In the genomic region with DNA sequence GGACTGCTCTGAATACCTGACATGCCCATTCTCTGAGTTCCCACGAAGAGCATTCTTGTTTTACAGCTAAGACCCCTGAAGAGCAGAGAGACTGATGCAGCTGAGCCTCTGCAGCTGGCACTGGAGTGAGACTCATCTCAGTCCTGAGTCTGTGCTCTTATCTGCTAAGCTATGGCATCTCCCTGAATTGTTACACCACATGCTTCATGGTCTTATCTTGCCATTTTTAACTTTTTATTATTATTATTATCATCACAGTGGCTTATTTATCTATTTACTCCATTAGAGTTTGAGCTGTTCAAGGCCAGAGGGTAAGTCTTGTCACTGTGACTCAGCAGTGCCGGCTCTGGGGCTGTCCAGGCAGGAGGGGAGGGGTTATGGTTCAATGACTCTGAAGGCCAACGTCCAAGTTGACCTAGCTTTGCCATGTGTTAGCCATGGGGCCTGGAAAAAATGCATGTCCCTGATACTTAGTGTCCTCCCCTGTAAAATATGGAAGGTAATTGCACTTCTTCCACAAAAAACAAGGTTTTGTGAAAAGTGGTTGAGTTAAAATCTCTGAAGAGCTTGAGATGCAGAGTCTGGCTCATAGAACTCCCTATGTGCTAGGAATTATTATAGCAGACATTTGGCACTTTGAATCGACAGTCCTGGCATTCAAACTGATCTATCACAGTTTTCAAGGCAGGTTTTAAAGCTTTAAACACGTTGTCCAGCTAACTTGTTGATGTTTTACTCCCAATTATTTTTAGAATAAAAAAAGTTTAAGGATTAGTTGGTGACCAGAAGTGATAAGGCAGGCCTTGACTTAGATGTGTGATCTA, we compare ENCODE assay signal across 13 cellular contexts.
A peak's percentile ranks its signal among the peaks of the same experiment; 100 is the strongest.
DNase-seq lines count a peak whose midpoint lies in the region; TF ChIP-seq lines count a peak whose summit lies in the region.
"Had no signal": no experiment of that assay in that cellular context is flagged by ENCODE, and none has a peak within 500 bp of the region (broad histone marks: within the 10 kb centered on the region; RNA-seq: fewer than 3 reads in every experiment).

No MANE protein-coding gene starts in this region.

- H4K91ac ChIP-seq in neuronal stem cell (ENCODE audit: low read depth, low read length, poor library complexity) = no peak overlapping the region

- peaks cover 6% of the 10 kb centered on the region; the same call in 1 of the 2 replicates for H3K9me3 ChIP-seq in PC-9 (ENCODE audit: insufficient read depth, low read depth)
- no peaks in the 10 kb centered on the region for H3K9me3 ChIP-seq in neuronal stem cell (replicated peaks in 1 of 2; ENCODE audit: control insufficient read depth in 2 of 2, insufficient read depth in 1 of 2, low read depth in 1 of 2, low read length in 2 of 2)
- H3K9me3 ChIP-seq: BLaER1 had no signal

- WGBS in neuronal stem cell (ENCODE audit: extremely low coverage in 2 of 2, insufficient read length in 2 of 2, insufficient replicate concordance in 1 of 2), 2 donors = no CpG with 5 or more reads among the region's 5 CpGs
- WGBS in lower leg skin, 2 donors = 45 to 47% methylated on average over 5 of the region's 5 CpGs

- no peak overlapping the region for H2BK120ac ChIP-seq in neuronal stem cell (ENCODE audit: low read depth, low read length)

- no peak overlapping the region for H3K4me3 ChIP-seq in PC-9
- no peak overlapping the region for H3K4me3 ChIP-seq in neuronal stem cell (ENCODE audit: low read length in 2 of 2)
- H3K4me3 ChIP-seq in lower leg skin (ENCODE audit: low read depth, poor library complexity, severe bottlenecking) = no peak overlapping the region
- H3K4me3 ChIP-seq: BLaER1 had no signal

- no peaks in the 10 kb centered on the region for H3F3A ChIP-seq in PC-9 (ENCODE audit: insufficient read depth, low read depth)

- CTCF ChIA-PET in PC-9 (lab: Charles Lee) = interaction anchor here (0.5 to 2.0 kb wide), 8 partner anchors 13 to 476 kb away, joined by 3 to 15 read pairs (median 5); no protein-coding TSS in a partner anchor

- H4K20me1 ChIP-seq in PC-9 (ENCODE audit: insufficient read depth) = no peaks in the 10 kb centered on the region
- H4K20me1 ChIP-seq: BLaER1 had no signal

- no peak overlapping the region for H4K8ac ChIP-seq in neuronal stem cell (ENCODE audit: low read depth, low read length)

- intact Hi-C loops in PC-9 (cut with micrococcal nuclease; ENCODE audit: unreplicated experiment) = loop anchor here (5.0 kb wide), 1 partner anchor 344 kb away; no protein-coding TSS in a partner anchor
- intact Hi-C loops in lower leg skin (cut with DNase I; ENCODE audit: low total_unique reads) = loop anchor here (5.0 kb wide), 1 partner anchor 164 kb away; no protein-coding TSS in a partner anchor

- H3K4me2 ChIP-seq in PC-9 (peak overlapping the region; percentile 36), neuronal stem cell (ENCODE audit: insufficient read depth, low read length, poor library complexity, severe bottlenecking) (no peak overlapping the region)
- H3K4me2 ChIP-seq: BLaER1 had no signal

- H2AK5ac ChIP-seq in neuronal stem cell (ENCODE audit: low read depth, low read length) = no peak overlapping the region

- H3K27ac ChIP-seq in PC-9 (peak overlapping the region; percentile 80), neuronal stem cell (replicated peaks; ENCODE audit: low read length) (no peak overlapping the region)
- H3K27ac ChIP-seq: BLaER1 had no signal

- no TSS peak for BruUV-seq in PC-9 (replicated peaks; lab: Mats Ljungman, UMichigan)

- H2BK5ac ChIP-seq in neuronal stem cell (ENCODE audit: low read length) = no peak overlapping the region

- no peak overlapping the region for H2BK12ac ChIP-seq in neuronal stem cell (ENCODE audit: low read length)

- DNase-seq in AG20443 (ENCODE audit: low spot score) = peak; percentile 67
- DNase-seq in PC-9 = peak; percentile 53 to 59
- peak; percentile 3 for DNase-seq in fibroblast of the conjunctiva (ENCODE audit: low read depth)
- DNase-seq in neuronal stem cell (ENCODE audit: low spot score) = no peak
- DNase-seq in DMS79 (lab: John Stamatoyannopoulos, UW) = no peak
- DNase-seq in lower leg skin (ENCODE audit: low spot score in 2 of 2) = no peak
- no peak for DNase-seq in central memory CD4-positive, alpha-beta T cell
- no peak for DNase-seq in stimulated activated naive CD4-positive, alpha-beta T cell (lab: John Stamatoyannopoulos, UW)
- DNase-seq: activated CD8-positive, alpha-beta memory T cell treated with anti-CD3 and anti-CD28 coated beads, Interleukin-2, amount 50 U/mL, for 4 hours; NCI-H2107; stimulated activated naive B cell treated with anti-CD40 and anti-IgM and Interleukin-4, amounts not matched to agents 10 μg/mL and 1 μg/mL and 100 μg/mL, for 72 hours; SW 1271 had no signal

- H3K27me3 ChIP-seq in PC-9 (ENCODE audit: insufficient read depth, low read depth) (no peaks in the 10 kb centered on the region), neuronal stem cell (ENCODE audit: control insufficient read depth in 3 of 3, insufficient read depth in 3 of 3, low read depth in 1 of 3, low read length in 3 of 3) (no peaks in the 10 kb centered on the region)
- H3K27me3 ChIP-seq: BLaER1 had no signal

- no peak overlapping the region for H3K4ac ChIP-seq in neuronal stem cell (ENCODE audit: low read length)

- POLR2A ChIA-PET in PC-9 (lab: Charles Lee; ENCODE audit: unreplicated experiment) = interaction anchor here (0.5 to 0.6 kb wide), 3 partner anchors 15 to 844 kb away, joined by 4 to 12 read pairs (median 10); no protein-coding TSS in a partner anchor

- no peaks in the 10 kb centered on the region for H3K79me2 ChIP-seq in PC-9 (ENCODE audit: low read depth)

- H2BK15ac ChIP-seq in neuronal stem cell (ENCODE audit: low read length) = no peak overlapping the region

- H3K4me1 ChIP-seq in PC-9 (replicated peaks; ENCODE audit: insufficient read depth) (peaks cover 16% of the 10 kb centered on the region), neuronal stem cell (ENCODE audit: control insufficient read depth in 2 of 2, insufficient read depth in 1 of 2, low read depth in 1 of 2, low read length in 2 of 2) (peaks cover 0 to 4% of the 10 kb centered on the region in 2 donors)
- H3K4me1 ChIP-seq: BLaER1 had no signal

- H3K9ac ChIP-seq in neuronal stem cell (ENCODE audit: low read depth, low read length, poor library complexity) = no peak overlapping the region
- H3K9ac ChIP-seq: BLaER1 had no signal

- H3K79me1 ChIP-seq in neuronal stem cell (ENCODE audit: low read depth, low read length) = no peaks in the 10 kb centered on the region

- TF ChIP-seq CTCF in PC-9 (conservative IDR thresholded peaks at IDR 0.05) (no peak), lower leg skin (IDR thresholded peaks at IDR 0.05) (no peak)

- no peak overlapping the region for H3K23ac ChIP-seq in neuronal stem cell (ENCODE audit: low read depth, low read length, poor library complexity)

- TF ChIP-seq POLR2A in lower leg skin (IDR thresholded peaks at IDR 0.05) = no peak

- H3K9me2 ChIP-seq in PC-9 (ENCODE audit: insufficient read depth) = no peaks in the 10 kb centered on the region

- H3K14ac ChIP-seq in neuronal stem cell (ENCODE audit: low read length) = no peak overlapping the region

- no peaks in the 10 kb centered on the region for H3K36me3 ChIP-seq in PC-9 (ENCODE audit: low read depth)
- H3K36me3 ChIP-seq in neuronal stem cell (replicated peaks in 1 of 2; ENCODE audit: control insufficient read depth in 2 of 2, insufficient read depth in 2 of 2, low read length in 2 of 2) = no peaks in the 10 kb centered on the region
- H3K36me3 ChIP-seq: BLaER1 had no signal

- H2AFZ ChIP-seq in PC-9 = peak overlapping the region; percentile 73
- peak overlapping the region; percentile 0 for H2AFZ ChIP-seq in neuronal stem cell (ENCODE audit: low read length)

- H3K18ac ChIP-seq in neuronal stem cell (ENCODE audit: low read length) = no peak overlapping the region

Comparison
In these comparisons a context has a peak if more than half of its experiments do, and no peak if none do; other contexts are left out.
1. DNase-seq: peak in AG20443 (single experiment), PC-9 (2 of 2) and fibroblast of the conjunctiva (single experiment); none in neuronal stem cell (single experiment), DMS79 (single experiment), lower leg skin (0 of 2), central memory CD4-positive, alpha-beta T cell (single experiment) and stimulated activated naive CD4-positive, alpha-beta T cell (0 of 6).